ENCODE assay signal across 24 cellular contexts in the genomic region with DNA sequence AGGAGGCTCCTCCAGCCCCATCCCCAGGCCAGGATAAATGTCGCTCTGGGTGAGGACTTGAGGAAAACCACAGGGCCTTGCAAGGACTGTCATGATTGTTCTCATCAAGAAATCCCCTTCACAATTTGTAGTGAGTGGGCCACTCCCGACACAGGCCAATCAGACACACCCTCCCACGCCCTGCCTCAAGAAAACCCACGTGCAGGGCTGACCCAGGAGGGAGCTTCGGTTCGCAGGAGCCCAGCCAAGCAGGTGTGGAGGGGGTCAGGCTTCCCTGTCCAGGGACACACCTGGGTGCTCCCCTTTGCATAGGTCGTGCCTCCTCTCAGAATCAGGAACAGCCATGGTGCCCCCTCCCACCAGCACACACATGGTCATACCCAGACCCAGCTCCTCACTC. TPM values are rescaled to one million over a fixed set of nuclear protein-coding genes. Genes with fewer than 3 reads are reported as not detected.
A peak's percentile ranks its signal among the peaks of the same experiment; 100 is the strongest.
DNase-seq lines count a peak whose midpoint lies in the region; ATAC-seq, FAIRE-seq and TF ChIP-seq lines count a peak whose summit lies in the region.
"Had no signal": no experiment of that assay in that cellular context is flagged by ENCODE, and none has a peak within 500 bp of the region (broad histone marks: within the 10 kb centered on the region; RNA-seq: fewer than 3 reads in every experiment).

No MANE protein-coding gene starts in this region.

- no peak for TF ChIP-seq CTCF in H1 (IDR thresholded peaks at IDR 0.05; ENCODE audit: control extremely low read depth in 1 of 3, insufficient read depth in 1 of 3, low read depth in 1 of 3, low read length in 3 of 3)
- TF ChIP-seq CTCF in upper lobe of right lung (IDR thresholded peaks at IDR 0.05) = no peak
- TF ChIP-seq CTCF in HFFc6 (IDR thresholded peaks at IDR 0.05) = no peak

- no peak overlapping the region; the same call in 1 of the 2 replicates for H3K18ac ChIP-seq in H1 (ENCODE audit: extremely low read depth, low read length)

- intact Hi-C loops in Right ventricle myocardium inferior (cut with DNase I) = no loop called here
- intact Hi-C loops in right cardiac atrium (cut with DNase I) = no loop called here
- intact Hi-C loops in upper lobe of right lung (cut with DNase I) = no loop called here

- no peak overlapping the region for H2BK120ac ChIP-seq in H1 (replicated peaks; ENCODE audit: low read depth, low read length)

- H2BK20ac ChIP-seq in H1 (ENCODE audit: low read length) = no peak overlapping the region

- H3K56ac ChIP-seq in H1 (replicated peaks; ENCODE audit: insufficient read length, low read depth, low read length) = no peak overlapping the region

- no peak overlapping the region for H3K23ac ChIP-seq in H1 (ENCODE audit: insufficient read length)

- H3K4me3 Mint-ChIP-seq in activated CD4-positive, alpha-beta memory T cell treated with anti-CD3 and anti-CD28 coated beads, Interleukin-2, amount 10 ng/mL, durations not matched to agents 7 days and 5 days = no peak overlapping the region
- H3K4me3 Mint-ChIP-seq in HFFc6 = no peak overlapping the region
- H3K4me3 Mint-ChIP-seq: CD8-positive, alpha-beta memory T cell had no signal

- H3K79me2 ChIP-seq in H1 (ENCODE audit: control insufficient read depth in 1 of 2, insufficient read depth in 2 of 2, low read length in 2 of 2) = peaks cover 0 to 53% of the 10 kb centered on the region in 2 experiments; a peak in 3 of 4 replicates

- POLR2A ChIA-PET in H1 (lab: Charles Lee; ENCODE audit: partially characterized antibody) = no interaction called here
- POLR2A ChIA-PET in activated CD4-positive, alpha-beta memory T cell treated with anti-CD3 and anti-CD28 coated beads, Interleukin-2, amount 10 ng/mL, durations not matched to agents 7 days and 5 days (lab: Charles Lee) = no interaction called here

- H2BK5ac ChIP-seq in H1 (ENCODE audit: low read depth, low read length) = no peak overlapping the region

- H3K79me1 ChIP-seq in H1 (ENCODE audit: low read depth, low read length) = peaks cover 6% of the 10 kb centered on the region

- WGBS in right cardiac atrium = 88% methylated on average over 7 of the region's 7 CpGs
- 96% methylated on average over 7 of the region's 7 CpGs; no CpG with 5 or more reads in 1 of the 2 experiments for WGBS in H1 (ENCODE audit: extremely low coverage in 1 of 2, insufficient coverage in 1 of 2, insufficient read length in 1 of 2, insufficient replicate concordance in 2 of 2, low coverage in 1 of 2, low lambda C conversion rate in 2 of 2, missing lambda C conversion rate in 1 of 2), 2 experiments

- H3K4me2 ChIP-seq in H1 (ENCODE audit: insufficient read depth in 1 of 2, low read depth in 2 of 2, low read length in 2 of 2) = no peak overlapping the region
- H3K4me2 ChIP-seq: KMS-11 had no signal

- peaks cover 4% of the 10 kb centered on the region for H3K9me3 Mint-ChIP-seq in activated CD4-positive, alpha-beta memory T cell treated with anti-CD3 and anti-CD28 coated beads, Interleukin-2, amount 10 ng/mL, durations not matched to agents 7 days and 5 days
- H3K9me3 Mint-ChIP-seq in HFFc6 = peaks cover 15% of the 10 kb centered on the region; the same call in 1 of the 2 replicates
- H3K9me3 Mint-ChIP-seq: CD8-positive, alpha-beta memory T cell had no signal

- no peaks in the 10 kb centered on the region for H3K23me2 ChIP-seq in H1 (ENCODE audit: low read depth, low read length)

- peaks cover 0 to 5% (median 0%) of the 10 kb centered on the region in 4 experiments; a peak in 1 of 8 replicates for H3K36me3 ChIP-seq in H1 (ENCODE audit: control insufficient read depth in 2 of 4, insufficient read depth in 4 of 4, low read length in 3 of 4)
- no peaks in the 10 kb centered on the region for H3K36me3 ChIP-seq in upper lobe of right lung
- H3K36me3 ChIP-seq: HAP-1, SJSA1 had no signal

- H3K27me3 ChIP-seq in right cardiac atrium (ENCODE audit: control insufficient read depth, insufficient read depth) (no peaks in the 10 kb centered on the region), H1 (replicated peaks in 1 of 4; ENCODE audit: control insufficient read depth in 3 of 4, extremely low read depth in 1 of 4, insufficient read depth in 3 of 4, low read length in 3 of 4) (no peaks in the 10 kb centered on the region), upper lobe of right lung (no peaks in the 10 kb centered on the region)
- H3K27me3 ChIP-seq: SJSA1 had no signal

- H2BK12ac ChIP-seq in H1 (ENCODE audit: low read depth, low read length) = no peak overlapping the region

- H4K5ac ChIP-seq in H1 (ENCODE audit: insufficient read length, low read depth, low read length) = no peak overlapping the region

- no peak overlapping the region for H2AK5ac ChIP-seq in H1 (ENCODE audit: low read depth, low read length)

- H3K9me3 ChIP-seq in right cardiac atrium (ENCODE audit: control insufficient read depth, low read length) = no peaks in the 10 kb centered on the region
- peaks cover 0 to 3% of the 10 kb centered on the region in 2 experiments; a peak in 1 of 4 replicates for H3K9me3 ChIP-seq in H1 (ENCODE audit: insufficient read depth in 2 of 2, low read depth in 1 of 2, low read length in 1 of 2)
- no peaks in the 10 kb centered on the region for H3K9me3 ChIP-seq in upper lobe of right lung
- H3K9me3 ChIP-seq: HAP-1, SJSA1 had no signal

- H3K4me3 ChIP-seq in right cardiac atrium (ENCODE audit: low read length) = no peak overlapping the region
- no peak overlapping the region for H3K4me3 ChIP-seq in H1 (ENCODE audit: extremely low read depth in 1 of 4, insufficient read depth in 2 of 4, low read depth in 3 of 4, low read length in 4 of 4)
- no peak overlapping the region for H3K4me3 ChIP-seq in upper lobe of right lung
- H3K4me3 ChIP-seq: GM23248, HAP-1, SJSA1 had no signal

- H2BK15ac ChIP-seq in H1 (ENCODE audit: low read length) = 0 out of 2 replicates have a peak overlapping the region, but pooled peaks have one; percentile 72

- no peak overlapping the region for H3K4ac ChIP-seq in H1 (replicated peaks; ENCODE audit: insufficient read length, low read depth, low read length)

- H3K4me1 Mint-ChIP-seq in activated CD4-positive, alpha-beta memory T cell treated with anti-CD3 and anti-CD28 coated beads, Interleukin-2, amount 10 ng/mL, durations not matched to agents 7 days and 5 days = no peaks in the 10 kb centered on the region
- H3K4me1 Mint-ChIP-seq in HFFc6 (ENCODE audit: low read depth) = 0 out of 2 replicates have a peak, but pooled peaks cover 4% of the 10 kb centered on the region
- H3K4me1 Mint-ChIP-seq: CD8-positive, alpha-beta memory T cell had no signal

- no peak overlapping the region for H3K27ac Mint-ChIP-seq in activated CD4-positive, alpha-beta memory T cell treated with anti-CD3 and anti-CD28 coated beads, Interleukin-2, amount 10 ng/mL, durations not matched to agents 7 days and 5 days
- H3K27ac Mint-ChIP-seq in HFFc6 = no peak overlapping the region
- H3K27ac Mint-ChIP-seq: CD8-positive, alpha-beta memory T cell had no signal

- no peak overlapping the region for H3K14ac ChIP-seq in H1 (ENCODE audit: insufficient read length)

- DNase-seq in Right ventricle myocardium inferior (ENCODE audit: missing footprints) = peak; percentile 21
- DNase-seq in right cardiac atrium = no peak
- DNase-seq in H1 (ENCODE audit: low read depth in 1 of 2, low spot score in 2 of 2) = no peak
- DNase-seq in mesenteric fat pad (ENCODE audit: low spot score) = peak; percentile 60
- DNase-seq in upper lobe of right lung = peak; percentile 61
- no peak for DNase-seq in GDM1 (lab: John Stamatoyannopoulos, UW)
- DNase-seq in activated CD4-positive, alpha-beta memory T cell treated with anti-CD3 and anti-CD28 coated beads, Interleukin-2, amount 10 ng/mL, durations not matched to agents 7 days and 5 days = no peak
- no peak for DNase-seq in HFFc6
- DNase-seq: CD8-positive, alpha-beta memory T cell; GM23248; IMR-90; NCI-H1105; NCI-H1694; NCI-H2081; NCI-H2171; NCI-H524 treated with DMSO at 0.1 percent for 48 hours; NCI-H82 had no signal

- CTCF ChIA-PET in H1 (lab: Charles Lee; ENCODE audit: partially characterized antibody) = interaction anchor here (0.9 to 1.0 kb wide), 2 partner anchors 15 to 44 kb away, joined by 3 to 4 read pairs; no protein-coding TSS in a partner anchor
- CTCF ChIA-PET in activated CD4-positive, alpha-beta memory T cell treated with anti-CD3 and anti-CD28 coated beads, Interleukin-2, amount 10 ng/mL, durations not matched to agents 7 days and 5 days (lab: Charles Lee) = no interaction called here

- no peak for TF ChIP-seq POLR2A in H1 (IDR thresholded peaks at IDR 0.05; ENCODE audit: control extremely low read depth in 1 of 2, low read depth in 2 of 2, low read length in 2 of 2)

- H3K9ac ChIP-seq in H1 (replicated peaks in 1 of 4; ENCODE audit: extremely low read depth in 1 of 4, low read depth in 3 of 4, low read length in 3 of 4) = no peak overlapping the region
- H3K9ac ChIP-seq: GM23248, KMS-11 had no signal

- TF ChIP-seq EP300 in H1 (IDR thresholded peaks at IDR 0.05; ENCODE audit: borderline replicate concordance in 1 of 2, low read depth in 2 of 2, low read length in 2 of 2) = no peak

- FAIRE-seq in H1 (lab: Jason Lieb, UNC) = no peak
- FAIRE-seq: G401.6, GM19239 had no signal

- no peak overlapping the region for H4K8ac ChIP-seq in H1 (ENCODE audit: extremely low read depth, insufficient read depth, low read length)

- no peak overlapping the region for H2AFZ ChIP-seq in H1 (ENCODE audit: low read length)
- H2AFZ ChIP-seq: GM23248 had no signal

- H3K36me3 Mint-ChIP-seq in activated CD4-positive, alpha-beta memory T cell treated with anti-CD3 and anti-CD28 coated beads, Interleukin-2, amount 10 ng/mL, durations not matched to agents 7 days and 5 days (ENCODE audit: low read depth) = no peaks in the 10 kb centered on the region
- no peaks in the 10 kb centered on the region for H3K36me3 Mint-ChIP-seq in HFFc6 (ENCODE audit: low read depth)
- H3K36me3 Mint-ChIP-seq: CD8-positive, alpha-beta memory T cell had no signal

- no peak for TF ChIP-seq RAD21 in H1 (IDR thresholded peaks at IDR 0.05 in 1 of 2, conservative IDR thresholded peaks at IDR 0.05 in 1 of 2; ENCODE audit: low read depth in 2 of 2, low read length in 2 of 2)

- peaks cover 6 to 17% of the 10 kb centered on the region in 2 experiments for H4K20me1 ChIP-seq in H1 (replicated peaks in 1 of 2; ENCODE audit: control insufficient read depth in 1 of 2, insufficient read depth in 2 of 2, low read length in 2 of 2)

- ATAC-seq in Right ventricle myocardium inferior (no peak), right cardiac atrium (no peak), upper lobe of right lung (no peak)
- ATAC-seq: Panc1 had no signal

- H3K4me1 ChIP-seq in right cardiac atrium (ENCODE audit: control insufficient read depth, insufficient read depth, low read length) (no peaks in the 10 kb centered on the region), H1 (replicated peaks in 1 of 4; ENCODE audit: control insufficient read depth in 3 of 4, insufficient read depth in 4 of 4, low read length in 3 of 4) (peaks cover 0 to 16% (median 7%) of the 10 kb centered on the region in 4 experiments; a peak in 3 of 7 replicates), upper lobe of right lung (peaks cover 16% of the 10 kb centered on the region)
- H3K4me1 ChIP-seq: HAP-1 had no signal

- no peak overlapping the region for H3K27ac ChIP-seq in right cardiac atrium (ENCODE audit: low read length)
- no peak overlapping the region for H3K27ac ChIP-seq in H1 (ENCODE audit: low read depth, low read length)
- no peak overlapping the region for H3K27ac ChIP-seq in upper lobe of right lung
- H3K27ac ChIP-seq: C4-2B, GM23248, KMS-11, SJSA1 had no signal

- no peaks in the 10 kb centered on the region for H3K27me3 Mint-ChIP-seq in activated CD4-positive, alpha-beta memory T cell treated with anti-CD3 and anti-CD28 coated beads, Interleukin-2, amount 10 ng/mL, durations not matched to agents 7 days and 5 days
- peaks cover 18% of the 10 kb centered on the region for H3K27me3 Mint-ChIP-seq in HFFc6 (ENCODE audit: insufficient read depth)

- no peak overlapping the region for H4K91ac ChIP-seq in H1 (replicated peaks; ENCODE audit: insufficient read length, low read length)

RNA-seq across cellular contexts. Expression of gene SHANK2, which starts 43.2 kb away (rescaled TPM):
- total RNA-seq in Right ventricle myocardium inferior (0.03 TPM), right cardiac atrium (under 1 TPM; 0.03 to 0.26 (median 0.13) TPM), mesenteric fat pad (2.0 TPM), upper lobe of right lung (62.5 TPM)
- polyA plus RNA-seq in right cardiac atrium (0.23 TPM), H1 (2011; rRNA removed) (10.1 and 15.5 TPM in 2 replicates)
- total RNA-seq in H1 (2021; fragmentation: NEBNext Ultra II Directional; extraction: Animal tissue kit (Norgen Biotek cat#: 25700)) = 52.9 and 54.2 TPM in 2 replicates
- polyA plus RNA-seq in H1 (2011; cell fraction: cytosol; rRNA removed) = 7.8 TPM
- 41.3 TPM for polyA plus RNA-seq in H1 (2011; cell fraction: nucleus; rRNA removed)
- polyA plus RNA-seq in H1 (2012, experiment 1 of 2) = 17.0 to 20.3 TPM (median 18.5 TPM) in 4 replicates
- 2.9 TPM for polyA plus RNA-seq in H1 (2012, experiment 2 of 2)
- 16.9 TPM for polyA plus RNA-seq in H1 (2013, experiment 1 of 2)
- 15.7 TPM for polyA plus RNA-seq in H1 (2013, experiment 2 of 2)
- 46.2 and 59.3 TPM in 2 replicates for polyA minus RNA-seq in H1 (2011; rRNA and poly(A)+ RNA removed)
- polyA minus RNA-seq in H1 (2011; cell fraction: cytosol; rRNA and poly(A)+ RNA removed) = 35.2 TPM
- polyA minus RNA-seq in H1 (2011; cell fraction: nucleus; rRNA and poly(A)+ RNA removed) = 103 TPM
- total RNA-seq in activated CD4-positive, alpha-beta memory T cell treated with anti-CD3 and anti-CD28 coated beads, Interleukin-2, amount 10 ng/mL, durations not matched to agents 7 days and 5 days = not detected
- 1 to 10 TPM in 3 of 6 experiments, under 1 TPM in 3; 0.77 to 2.0 (median 1.0) TPM for total RNA-seq in HFFc6 (2021; fragmentation: NEBNext Ultra II Directional; extraction: Animal tissue kit (Norgen Biotek cat#: 25700))
- total RNA-seq: CD8-positive, alpha-beta memory T cell had no signal
- polyA plus RNA-seq: CD8-positive, alpha-beta memory T cell had no signal

Comparison
In these comparisons a context has a peak if more than half of its experiments do, and no peak if none do; other contexts are left out.
1. DNase-seq: peak in Right ventricle myocardium inferior (single experiment), mesenteric fat pad (single experiment) and upper lobe of right lung (single experiment); none in right cardiac atrium (0 of 3), H1 (0 of 2), GDM1 (single experiment), activated CD4-positive, alpha-beta memory T cell treated with anti-CD3 and anti-CD28 coated beads, Interleukin-2, amount 10 ng/mL, durations not matched to agents 7 days and 5 days (single experiment) and HFFc6 (single experiment).
2. RNA of gene SHANK2, which starts 43.2 kb away (total RNA-seq): 62.5 TPM in upper lobe of right lung (single experiment) and 52.9 to 54.2 TPM in H1; 2.0 TPM in mesenteric fat pad (single experiment), 0.77 to 2.0 TPM in HFFc6, 0.03 to 0.26 TPM in right cardiac atrium, 0.03 TPM in Right ventricle myocardium inferior (single experiment) and not detected in activated CD4-positive, alpha-beta memory T cell treated with anti-CD3 and anti-CD28 coated beads, Interleukin-2, amount 10 ng/mL, durations not matched to agents 7 days and 5 days; every median in the first group is over 10 times any median in the second.